10 cellular contexts compared by ENCODE assay signal in the genomic region with DNA sequence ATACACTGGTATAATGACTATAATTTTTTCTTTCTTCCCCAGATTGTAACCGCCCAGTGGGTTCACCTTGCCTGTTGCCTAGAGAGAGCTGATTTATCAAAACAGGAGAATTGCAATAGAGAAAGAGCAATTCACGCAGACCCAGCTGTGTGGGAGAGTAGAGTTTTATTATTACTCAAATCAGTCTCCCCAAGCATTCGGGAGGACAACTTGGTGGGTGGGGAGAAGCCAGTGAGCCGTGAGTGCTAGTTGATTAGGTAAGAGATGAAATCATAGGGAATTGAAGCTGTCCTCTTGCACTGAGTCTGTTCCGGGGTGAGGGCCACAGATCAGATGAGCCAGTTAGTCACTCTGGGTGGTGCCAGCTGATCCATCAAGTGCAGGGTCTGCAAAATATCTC.
A peak's percentile ranks its signal among the peaks of the same experiment; 100 is the strongest.
DNase-seq lines count a peak whose midpoint lies in the region; ATAC-seq, FAIRE-seq and TF ChIP-seq lines count a peak whose summit lies in the region.
"Had no signal": no experiment of that assay in that cellular context is flagged by ENCODE, and none has a peak within 500 bp of the region (broad histone marks: within the 10 kb centered on the region; RNA-seq: fewer than 3 reads in every experiment).

No MANE protein-coding gene starts in this region.

- H3K18ac ChIP-seq in neuronal stem cell (ENCODE audit: low read length) = no peak overlapping the region

- no peak for FAIRE-seq in GM12891 (lab: Jason Lieb, UNC)

- H2AK5ac ChIP-seq in neuronal stem cell (ENCODE audit: low read depth, low read length) = no peak overlapping the region

- in situ Hi-C loops in KBM-7 (cut with MboI; ENCODE audit: low pct_unique_long_range_greater_than_20kb, low sequenced_read_pairs) = no loop called here

- peak overlapping the region; percentile 16 for H3K4me3 Mint-ChIP-seq in activated T-helper 17 cell treated with anti-CD3 and anti-CD28 coated beads, Interleukin-2, amount 50 U/mL, for 72 hours
- H3K4me3 Mint-ChIP-seq: CD8-positive, alpha-beta T cell had no signal

- H3K4me1 Mint-ChIP-seq in activated T-helper 17 cell treated with anti-CD3 and anti-CD28 coated beads, Interleukin-2, amount 50 U/mL, for 72 hours = no peaks in the 10 kb centered on the region

- no peak overlapping the region for H2BK12ac ChIP-seq in neuronal stem cell (ENCODE audit: low read length)

- peaks cover 4% of the 10 kb centered on the region for H3K4me1 ChIP-seq in ACC112 (ENCODE audit: control insufficient read depth, insufficient read depth, low read length, unreplicated experiment)
- H3K4me1 ChIP-seq in neuronal stem cell (ENCODE audit: control insufficient read depth in 2 of 2, insufficient read depth in 1 of 2, low read depth in 1 of 2, low read length in 2 of 2) = no peaks in the 10 kb centered on the region

- WGBS in neuronal stem cell (ENCODE audit: extremely low coverage in 2 of 2, insufficient read length in 2 of 2, insufficient replicate concordance in 1 of 2), 2 donors = no CpG with 5 or more reads among the region's 5 CpGs

- H3K14ac ChIP-seq in neuronal stem cell (ENCODE audit: low read length) = no peak overlapping the region

- H2BK120ac ChIP-seq in neuronal stem cell (ENCODE audit: low read depth, low read length) = no peak overlapping the region

- H3K9ac ChIP-seq in neuronal stem cell (ENCODE audit: low read depth, low read length, poor library complexity) = no peak overlapping the region

- H3K23ac ChIP-seq in neuronal stem cell (ENCODE audit: low read depth, low read length, poor library complexity) = no peak overlapping the region

- H2AFZ ChIP-seq in ACC112 (ENCODE audit: low read length, unreplicated experiment) = peak overlapping the region; percentile 12
- no peak overlapping the region for H2AFZ ChIP-seq in neuronal stem cell (ENCODE audit: low read length)

- H4K91ac ChIP-seq in neuronal stem cell (ENCODE audit: low read depth, low read length, poor library complexity) = no peak overlapping the region

- no peak for TF ChIP-seq POLR2A in GM12891 (IDR thresholded peaks at IDR 0.05; ENCODE audit: low read depth, low read length)

- DNase-seq in neuronal stem cell (ENCODE audit: low spot score) (no peak), KBM-7 (no peak), GM12891 (ENCODE audit: insufficient read length, low spot score) (no peak), iPS-NIHi7 (ENCODE audit: extremely low spot score) (no peak)
- DNase-seq: CD8-positive, alpha-beta T cell; NCI-H1105 had no signal

- H3K27me3 ChIP-seq in ACC112 (ENCODE audit: insufficient read depth, low read length) (no peaks in the 10 kb centered on the region), neuronal stem cell (ENCODE audit: control insufficient read depth in 3 of 3, insufficient read depth in 3 of 3, low read depth in 1 of 3, low read length in 3 of 3) (no peaks in the 10 kb centered on the region)

- H3K4ac ChIP-seq in neuronal stem cell (ENCODE audit: low read length) = no peak overlapping the region

- no peaks in the 10 kb centered on the region for H3K9me3 Mint-ChIP-seq in activated T-helper 17 cell treated with anti-CD3 and anti-CD28 coated beads, Interleukin-2, amount 50 U/mL, for 72 hours
- H3K9me3 Mint-ChIP-seq: CD8-positive, alpha-beta T cell had no signal

- H3K36me3 ChIP-seq in ACC112 (ENCODE audit: insufficient read depth, low read length) (no peaks in the 10 kb centered on the region), neuronal stem cell (replicated peaks in 1 of 2; ENCODE audit: control insufficient read depth in 2 of 2, insufficient read depth in 2 of 2, low read length in 2 of 2) (no peaks in the 10 kb centered on the region)

- H3K27ac Mint-ChIP-seq in activated T-helper 17 cell treated with anti-CD3 and anti-CD28 coated beads, Interleukin-2, amount 50 U/mL, for 72 hours = peak overlapping the region; percentile 15
- H3K27ac Mint-ChIP-seq: CD8-positive, alpha-beta T cell had no signal

- H3K36me3 Mint-ChIP-seq in activated T-helper 17 cell treated with anti-CD3 and anti-CD28 coated beads, Interleukin-2, amount 50 U/mL, for 72 hours (ENCODE audit: low read depth) = peaks cover 5% of the 10 kb centered on the region
- H3K36me3 Mint-ChIP-seq: CD8-positive, alpha-beta T cell had no signal

- H3K79me1 ChIP-seq in neuronal stem cell (ENCODE audit: low read depth, low read length) = no peaks in the 10 kb centered on the region

- H3K4me3 ChIP-seq in ACC112 (ENCODE audit: low read depth, low read length) (no peak overlapping the region), neuronal stem cell (ENCODE audit: low read length in 2 of 2) (no peak overlapping the region)

- ATAC-seq in GM19351 (IDR thresholded peaks at IDR 0.05; ENCODE audit: unreplicated experiment) = peak; percentile 67
- peak; percentile 97 for ATAC-seq in activated T-helper 17 cell treated with anti-CD3 and anti-CD28 coated beads, Interleukin-2, amount 50 U/mL, for 72 hours (replicated peaks)
- no peak for ATAC-seq in GM21737 (IDR thresholded peaks at IDR 0.05; ENCODE audit: unreplicated experiment)
- ATAC-seq: CD8-positive, alpha-beta T cell had no signal

- no peaks in the 10 kb centered on the region for H3K79me2 ChIP-seq in ACC112 (ENCODE audit: control insufficient read depth, insufficient read depth, low read length, unreplicated experiment)

- H2BK15ac ChIP-seq in neuronal stem cell (ENCODE audit: low read length) = no peak overlapping the region

- no peaks in the 10 kb centered on the region for H3K27me3 Mint-ChIP-seq in activated T-helper 17 cell treated with anti-CD3 and anti-CD28 coated beads, Interleukin-2, amount 50 U/mL, for 72 hours

- no peak overlapping the region for H3K27ac ChIP-seq in ACC112 (ENCODE audit: low read depth, low read length)
- no peak overlapping the region for H3K27ac ChIP-seq in neuronal stem cell (replicated peaks; ENCODE audit: low read length)

- no peaks in the 10 kb centered on the region for H3K9me3 ChIP-seq in neuronal stem cell (replicated peaks in 1 of 2; ENCODE audit: control insufficient read depth in 2 of 2, insufficient read depth in 1 of 2, low read depth in 1 of 2, low read length in 2 of 2)

- no peak overlapping the region for H3K4me2 ChIP-seq in neuronal stem cell (ENCODE audit: insufficient read depth, low read length, poor library complexity, severe bottlenecking)

- H2BK5ac ChIP-seq in neuronal stem cell (ENCODE audit: low read length) = no peak overlapping the region

- H4K8ac ChIP-seq in neuronal stem cell (ENCODE audit: low read depth, low read length) = peak overlapping the region; percentile 43

TF ChIP-seq in GM12891, 5 proteins besides CTCF, POLR2A, EP300 and RAD21:
- no peak for TF ChIP-seq TAF1 (IDR thresholded peaks at IDR 0.05; ENCODE audit: low read depth, low read length)
- TF ChIP-seq POLR2AphosphoS5 (IDR thresholded peaks at IDR 0.05; ENCODE audit: low read depth, low read length) = no peak
- TF ChIP-seq PAX5 (IDR thresholded peaks at IDR 0.05; ENCODE audit: insufficient read depth, low read length, severe bottlenecking) = no peak
- no peak for TF ChIP-seq POU2F2 (IDR thresholded peaks at IDR 0.05; ENCODE audit: low read depth, low read length)
- TF ChIP-seq SPI1 (IDR thresholded peaks at IDR 0.05; ENCODE audit: low read depth, low read length) = no peak
